ENCODE assay signal across 2 cellular contexts in genomic region chr4:149050840-149051239, GRCh38.
TF ChIP-seq lines count a peak whose summit lies in the region.

No MANE protein-coding gene starts in this region.

TF ChIP-seq in HCT116, 20 proteins besides CTCF, POLR2A, EP300 and RAD21:
- TF ChIP-seq ATF3 (IDR thresholded peaks at IDR 0.05), result no peak
- TF ChIP-seq REST (IDR thresholded peaks at IDR 0.05; ENCODE audit: low read depth), result no peak
- TF ChIP-seq ZFX (IDR thresholded peaks at IDR 0.05), result no peak
- no peak for TF ChIP-seq EGR1 (IDR thresholded peaks at IDR 0.05; ENCODE audit: low read depth)

TF ChIP-seq in H1, 55 proteins besides CTCF, POLR2A, EP300 and RAD21:
- TF ChIP-seq SAP30 (IDR thresholded peaks at IDR 0.05; ENCODE audit: insufficient read depth, insufficient replicate concordance, low read length), result no peak
